22 cellular contexts compared by ENCODE assay signal in the genomic region with DNA sequence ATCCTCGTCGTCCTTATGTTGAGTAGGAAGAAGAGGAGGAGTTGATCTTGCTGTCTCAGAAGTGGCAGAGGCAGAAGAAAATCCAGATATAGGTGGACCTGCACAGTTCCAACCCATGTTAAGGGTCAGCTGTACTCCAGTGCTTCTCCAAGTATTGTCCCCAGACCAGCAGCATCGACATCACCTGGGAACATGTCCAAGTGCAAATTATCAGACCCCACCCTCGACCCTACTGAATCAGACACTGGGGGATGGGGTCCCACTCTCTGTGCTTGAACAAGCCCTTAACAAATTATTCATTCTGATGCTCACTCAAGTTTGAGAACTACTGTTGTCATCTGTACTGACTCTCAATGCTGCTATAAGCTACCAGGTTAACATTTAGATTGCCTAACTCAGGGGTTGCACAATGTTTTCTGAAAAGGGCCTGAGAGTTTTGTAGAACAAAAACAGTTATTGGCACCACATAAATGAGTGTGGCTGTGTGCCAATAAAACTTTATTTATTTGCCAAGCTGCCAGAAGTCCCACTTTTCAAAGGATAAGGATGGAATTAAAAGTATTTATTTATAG.
DNase-seq lines count a peak whose midpoint lies in the region; ATAC-seq, FAIRE-seq and TF ChIP-seq lines count a peak whose summit lies in the region.
"Had no signal": no experiment of that assay in that cellular context is flagged by ENCODE, and none has a peak within 500 bp of the region (broad histone marks: within the 10 kb centered on the region; RNA-seq: fewer than 3 reads in every experiment).

No MANE protein-coding gene starts in this region.

- no peak for FAIRE-seq in bronchial epithelial cell (lab: Jason Lieb, UNC)
- FAIRE-seq: islet of Langerhans, urothelium cell line had no signal

- DNase-seq in NCI-H1105 treated with DMSO at 0.1 percent for 48 hours (lab: John Stamatoyannopoulos, UW), result peak; percentile 0
- no peak for DNase-seq in NCI-H1105 (lab: John Stamatoyannopoulos, UW)
- peak; percentile 30 for DNase-seq in bronchial epithelial cell (ENCODE audit: low read depth)
- DNase-seq in left ventricle myocardium inferior, result no peak
- DNase-seq in skeletal muscle cell (ENCODE audit: low read depth), result peak; percentile 47
- DNase-seq in NCI-H1436 treated with DMSO at 0.1 percent for 48 hours (lab: John Stamatoyannopoulos, UW), result no peak
- DNase-seq: activated CD4-positive, alpha-beta T cell treated with anti-CD3 and anti-CD28 coated beads, Interleukin-2, amount 10 ng/mL, durations not matched to agents 24 days and 14 days; COR-L47; DND-41; effector memory CD8-positive, alpha-beta T cell; Karpas-422; NCI-H1694; NCI-H226; posterior cingulate gyrus; spleen; T-cell had no signal

- peaks cover 8% of the 10 kb centered on the region for H3K4me1 ChIP-seq in left ventricle myocardium inferior
- H3K4me1 ChIP-seq: spleen had no signal

- intact Hi-C loops in left ventricle myocardium inferior (cut with micrococcal nuclease), result no loop called here

- H3K4me3 ChIP-seq in bronchial epithelial cell (ENCODE audit: low read depth, low read length), result no peak overlapping the region
- H3K4me3 ChIP-seq in left ventricle myocardium inferior, result no peak overlapping the region
- no peak overlapping the region for H3K4me3 ChIP-seq in skeletal muscle cell (ENCODE audit: low read depth, low read length)
- H3K4me3 ChIP-seq: spleen had no signal

- TF ChIP-seq CTCF in bronchial epithelial cell (IDR thresholded peaks at IDR 0.05; ENCODE audit: insufficient read depth, low read length, severe bottlenecking) (no peak), left ventricle myocardium inferior (IDR thresholded peaks at IDR 0.05; ENCODE audit: borderline replicate concordance) (no peak)

- no peaks in the 10 kb centered on the region for H3K36me3 ChIP-seq in bronchial epithelial cell (ENCODE audit: control insufficient read depth, insufficient read depth, low read length)
- no peaks in the 10 kb centered on the region for H3K36me3 ChIP-seq in left ventricle myocardium inferior
- H3K36me3 ChIP-seq: spleen had no signal

- peak overlapping the region; percentile 27 for H3K27ac ChIP-seq in left ventricle myocardium inferior (replicated peaks)
- H3K27ac ChIP-seq: 22Rv1 had no signal

- H3K27me3 ChIP-seq in bronchial epithelial cell (ENCODE audit: control insufficient read depth, insufficient read depth, low read length) (no peaks in the 10 kb centered on the region), left ventricle myocardium inferior (ENCODE audit: low read depth) (no peaks in the 10 kb centered on the region)
- H3K27me3 ChIP-seq: spleen had no signal

- ATAC-seq in HG02973 (IDR thresholded peaks at IDR 0.05; ENCODE audit: unreplicated experiment), result no peak
- ATAC-seq in HG03135 (IDR thresholded peaks at IDR 0.05; ENCODE audit: unreplicated experiment), result no peak
- ATAC-seq: effector memory CD8-positive, alpha-beta T cell; natural killer cell treated with Interleukin-12 subunit alpha and Interleukin-12 subunit beta and Interleukin-15 and Interleukin-18, amount 100 ng/mL, for 72 hours; T-cell had no signal

- H3K9me3 ChIP-seq in left ventricle myocardium inferior (replicated peaks), result no peaks in the 10 kb centered on the region

Comparison
In these comparisons a context has a peak if more than half of its experiments do, and no peak if none do; other contexts are left out.
1. DNase-seq: peak in NCI-H1105 treated with DMSO at 0.1 percent for 48 hours (single experiment), bronchial epithelial cell (single experiment) and skeletal muscle cell (single experiment); none in NCI-H1105 (single experiment), left ventricle myocardium inferior (single experiment) and NCI-H1436 treated with DMSO at 0.1 percent for 48 hours (single experiment).